15 cellular contexts compared by ENCODE assay signal in the genomic region with DNA sequence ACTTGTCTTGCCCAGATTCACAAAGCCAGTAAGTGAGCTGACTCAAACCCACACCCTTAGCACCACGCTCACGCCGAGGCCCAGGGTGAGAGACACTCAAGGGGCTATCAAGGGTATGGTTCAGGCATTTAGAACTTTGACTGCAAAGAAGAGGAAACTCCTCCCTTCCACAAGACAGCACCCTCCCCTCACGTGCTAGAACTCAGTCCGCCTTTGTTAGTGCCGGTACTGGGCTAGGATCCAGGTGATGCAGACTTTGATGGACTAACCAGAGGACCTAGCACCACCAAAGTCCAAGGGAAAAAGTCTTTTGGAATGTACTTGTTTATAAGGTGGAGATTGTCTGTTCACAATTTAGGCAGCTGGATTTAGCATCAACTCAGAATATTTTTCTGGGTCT. TPM values are rescaled to one million over a fixed set of nuclear protein-coding genes. Genes with fewer than 3 reads are reported as not detected.
DNase-seq lines count a peak whose midpoint lies in the region; ATAC-seq and TF ChIP-seq lines count a peak whose summit lies in the region.
"Had no signal": no experiment of that assay in that cellular context is flagged by ENCODE, and none has a peak within 500 bp of the region (broad histone marks: within the 10 kb centered on the region; RNA-seq: fewer than 3 reads in every experiment).

No MANE protein-coding gene starts in this region.

- intact Hi-C loops in esophagus muscularis mucosa (cut with DNase I), result no loop called here
- intact Hi-C loops in left colon (cut with DNase I, micrococcal nuclease), result no loop called here
- intact Hi-C loops in spleen (cut with DNase I; ENCODE audit: low total_unique reads), result no loop called here

- peak; percentile 16 for ATAC-seq in left colon
- ATAC-seq in HG02981 (IDR thresholded peaks at IDR 0.05; ENCODE audit: unreplicated experiment), result no peak

- TF ChIP-seq EP300 in esophagus muscularis mucosa (IDR thresholded peaks at IDR 0.05), result no peak

- H3K4me1 ChIP-seq in Peyer's patch, result peaks cover 0 to 20% (median 2%) of the 10 kb centered on the region in 4 donors
- H3K4me1 ChIP-seq in esophagus muscularis mucosa, result peaks cover 47 to 63% (median 56%) of the 10 kb centered on the region in 4 donors
- H3K4me1 ChIP-seq in spleen, result peaks cover 0 to 42% (median 6%) of the 10 kb centered on the region in 6 donors

- H3K27ac ChIP-seq in Peyer's patch (peak overlapping the region in 1 of 4 donors; percentile 48), esophagus muscularis mucosa (replicated peaks in 1 of 4) (peak overlapping the region; percentile 45 to 70 (median 52)), spleen (peak overlapping the region in 1 of 8 donors; percentile 17)
- H3K27ac ChIP-seq: colonic mucosa had no signal

- no peak overlapping the region for H3K4me3 ChIP-seq in Peyer's patch
- no peak overlapping the region for H3K4me3 ChIP-seq in esophagus muscularis mucosa
- H3K4me3 ChIP-seq in spleen, result no peak overlapping the region
- H3K4me3 ChIP-seq: colonic mucosa had no signal

- H3K9me3 ChIP-seq in Peyer's patch (no peaks in the 10 kb centered on the region), esophagus muscularis mucosa (no peaks in the 10 kb centered on the region), spleen (no peaks in the 10 kb centered on the region)
- H3K9me3 ChIP-seq: colonic mucosa had no signal

- H3K36me3 ChIP-seq in Peyer's patch (no peaks in the 10 kb centered on the region), esophagus muscularis mucosa (peaks cover 0 to 58% (median 0%) of the 10 kb centered on the region in 4 donors), spleen (peaks cover 0 to 13% (median 0%) of the 10 kb centered on the region in 6 donors)
- H3K36me3 ChIP-seq: colonic mucosa had no signal

- TF ChIP-seq CTCF in Peyer's patch (IDR thresholded peaks at IDR 0.05) (no peak), esophagus muscularis mucosa (IDR thresholded peaks at IDR 0.05) (no peak), spleen (IDR thresholded peaks at IDR 0.05 in 8 of 11, conservative IDR thresholded peaks at IDR 0.05 in 3 of 11) (no peak)

- WGBS in esophagus muscularis mucosa, result no CpG with 5 or more reads among the region's 6 CpGs
- WGBS in spleen, 5 donors, result 31 to 62% (median 42%) methylated on average over 6 of the region's 6 CpGs

- peak in 2 of 3 donors; percentile 63 to 81 for DNase-seq in Peyer's patch
- DNase-seq in esophagus muscularis mucosa (ENCODE audit: extremely low spot score), result no peak
- DNase-seq in left colon, result no peak
- DNase-seq in spleen, result peak; percentile 63
- no peak for DNase-seq in NK-92 treated with Interleukin-12 subunit alpha and Interleukin-12 subunit beta, amount 100 ng/mL, for 24 hours (lab: John Stamatoyannopoulos, UW)
- no peak for DNase-seq in NCI-H2196 (lab: John Stamatoyannopoulos, UW; ENCODE audit: unreplicated experiment)
- no peak for DNase-seq in T1000 (lab: John Stamatoyannopoulos, UW)
- DNase-seq: activated CD4-positive, alpha-beta T cell treated with anti-CD3 and anti-CD28 coated beads, Interleukin-2, amount 10 ng/mL, durations not matched to agents 7 days and 5 days; activated T-cell treated with anti-CD3 and anti-CD28 coated beads, Interleukin-2, amount 50 U/mL, for 24 hours; C1 segment of cervical spinal cord; colonic mucosa; MM.1S; NCI-H2081 treated with DMSO at 0.1 percent for 48 hours had no signal

- TF ChIP-seq POLR2A in Peyer's patch (IDR thresholded peaks at IDR 0.05), result no peak
- TF ChIP-seq POLR2A in esophagus muscularis mucosa (IDR thresholded peaks at IDR 0.05; ENCODE audit: low read depth), result no peak
- no peak for TF ChIP-seq POLR2A in spleen (IDR thresholded peaks at IDR 0.05)

- H3K27me3 ChIP-seq in Peyer's patch (no peaks in the 10 kb centered on the region), esophagus muscularis mucosa (no peaks in the 10 kb centered on the region), spleen (replicated peaks in 1 of 7) (peaks cover 0 to 7% (median 0%) of the 10 kb centered on the region in 7 donors)
- H3K27me3 ChIP-seq: colonic mucosa had no signal

RNA-seq across cellular contexts. Expression of a gene that starts 33.7 kb away (rescaled TPM):
- total RNA-seq in Peyer's patch (10 to 100 TPM; 21.5 to 98.2 (median 62.7) TPM), esophagus muscularis mucosa (100 to 1,000 TPM; 163 to 367 (median 253) TPM), left colon (10 to 100 TPM; 42.8 to 48.5 TPM), spleen (100 to 1,000 TPM; 272 to 957 (median 395) TPM)
- polyA plus RNA-seq in spleen, result 10 to 100 TPM; 12.9 to 38.6 (median 15.5) TPM
- total RNA-seq: activated CD4-positive, alpha-beta T cell treated with anti-CD3 and anti-CD28 coated beads, Interleukin-2, amount 10 ng/mL, durations not matched to agents 7 days and 5 days; HT-29 had no signal

Comparison
In these comparisons a context has a peak if more than half of its experiments do, and no peak if none do; other contexts are left out.
1. DNase-seq: peak in Peyer's patch (2 of 3) and spleen (single experiment); none in esophagus muscularis mucosa (single experiment), left colon (0 of 2), NK-92 treated with Interleukin-12 subunit alpha and Interleukin-12 subunit beta, amount 100 ng/mL, for 24 hours (single experiment), NCI-H2196 (single experiment) and T1000 (single experiment).